In genomic region chr3:138078901-138079344, GRCh38 we compare ENCODE assay signal across 12 cellular contexts. TPM values are rescaled to one million over a fixed set of nuclear protein-coding genes. Genes with fewer than 3 reads are reported as not detected.
DNase-seq lines count a peak whose midpoint lies in the region; ATAC-seq, FAIRE-seq and TF ChIP-seq lines count a peak whose summit lies in the region.
"Had no signal": no experiment of that assay in that cellular context is flagged by ENCODE, and none has a peak within 500 bp of the region (broad histone marks: within the 10 kb centered on the region; RNA-seq: fewer than 3 reads in every experiment).

No MANE protein-coding gene starts in this region.

- H3K27me3 Mint-ChIP-seq in activated T-helper 17 cell treated with anti-CD3 and anti-CD28 coated beads, Interleukin-2, amount 50 U/mL, for 72 hours, result peaks cover 16% of the 10 kb centered on the region

- no peak for TF ChIP-seq CTCF in AG10803 (conservative IDR thresholded peaks at IDR 0.05; ENCODE audit: low read length)
- TF ChIP-seq CTCF in D721Med (IDR thresholded peaks at IDR 0.05; ENCODE audit: insufficient read depth, missing control alignments), result no peak

- FAIRE-seq in D721Med (lab: Jason Lieb, UNC), result no peak

- H3K27ac Mint-ChIP-seq in activated T-helper 17 cell treated with anti-CD3 and anti-CD28 coated beads, Interleukin-2, amount 50 U/mL, for 72 hours, result no peak overlapping the region

- no peak overlapping the region for H3K4me3 Mint-ChIP-seq in activated T-helper 17 cell treated with anti-CD3 and anti-CD28 coated beads, Interleukin-2, amount 50 U/mL, for 72 hours

- H3K4me3 ChIP-seq in AG10803 (ENCODE audit: low read length), result no peak overlapping the region

- no peaks in the 10 kb centered on the region for H3K9me3 Mint-ChIP-seq in activated T-helper 17 cell treated with anti-CD3 and anti-CD28 coated beads, Interleukin-2, amount 50 U/mL, for 72 hours

- peak; percentile 76 for ATAC-seq in activated T-helper 17 cell treated with anti-CD3 and anti-CD28 coated beads, Interleukin-2, amount 50 U/mL, for 72 hours (replicated peaks)
- ATAC-seq in HG03045 (IDR thresholded peaks at IDR 0.05; ENCODE audit: unreplicated experiment), result no peak

- H3K36me3 Mint-ChIP-seq in activated T-helper 17 cell treated with anti-CD3 and anti-CD28 coated beads, Interleukin-2, amount 50 U/mL, for 72 hours (ENCODE audit: low read depth), result no peaks in the 10 kb centered on the region

- peak; percentile 96 for DNase-seq in AG10803 (ENCODE audit: low read depth)
- DNase-seq in HPDE6-E6E7 (ENCODE audit: extremely low spot score), result peak; percentile 79
- peak; percentile 95 for DNase-seq in kidney tubule cell (ENCODE audit: low spot score)
- no peak for DNase-seq in D721Med (ENCODE audit: insufficient read length, low spot score)
- no peak for DNase-seq in activated CD4-positive, CD25-positive, alpha-beta regulatory T cell (lab: John Stamatoyannopoulos, UW)
- DNase-seq in NCI-H2171 treated with DMSO at 0.1 percent for 48 hours (lab: John Stamatoyannopoulos, UW), result no peak
- DNase-seq: midbrain; NCI-H82; stimulated activated CD4-positive, alpha-beta T cell treated with anti-CD3 and anti-CD28 coated beads, Interleukin-2, amount 100 ng/mL, for 24 hours had no signal

- no peaks in the 10 kb centered on the region for H3K4me1 Mint-ChIP-seq in activated T-helper 17 cell treated with anti-CD3 and anti-CD28 coated beads, Interleukin-2, amount 50 U/mL, for 72 hours

RNA-seq across cellular contexts. Expression of gene DZIP1L, which starts 36.5 kb away (rescaled TPM):
- not detected for total RNA-seq in activated T-helper 17 cell treated with anti-CD3 and anti-CD28 coated beads, Interleukin-2, amount 50 U/mL, for 72 hours

RNA-seq across cellular contexts. Expression of gene A4GNT, which starts 53.3 kb away (rescaled TPM):
- total RNA-seq in activated T-helper 17 cell treated with anti-CD3 and anti-CD28 coated beads, Interleukin-2, amount 50 U/mL, for 72 hours, result not detected
- total RNA-seq: activated CD8-positive, alpha-beta memory T cell treated with anti-CD3 and anti-CD28 coated beads for 36 hours had no signal

Comparison
In these comparisons a context has a peak if more than half of its experiments do, and no peak if none do; other contexts are left out.
1. DNase-seq: peak in AG10803 (single experiment), HPDE6-E6E7 (single experiment) and kidney tubule cell (single experiment); none in D721Med (single experiment), activated CD4-positive, CD25-positive, alpha-beta regulatory T cell (0 of 4) and NCI-H2171 treated with DMSO at 0.1 percent for 48 hours (single experiment).